21 cellular contexts compared by ENCODE assay signal in the genomic region with DNA sequence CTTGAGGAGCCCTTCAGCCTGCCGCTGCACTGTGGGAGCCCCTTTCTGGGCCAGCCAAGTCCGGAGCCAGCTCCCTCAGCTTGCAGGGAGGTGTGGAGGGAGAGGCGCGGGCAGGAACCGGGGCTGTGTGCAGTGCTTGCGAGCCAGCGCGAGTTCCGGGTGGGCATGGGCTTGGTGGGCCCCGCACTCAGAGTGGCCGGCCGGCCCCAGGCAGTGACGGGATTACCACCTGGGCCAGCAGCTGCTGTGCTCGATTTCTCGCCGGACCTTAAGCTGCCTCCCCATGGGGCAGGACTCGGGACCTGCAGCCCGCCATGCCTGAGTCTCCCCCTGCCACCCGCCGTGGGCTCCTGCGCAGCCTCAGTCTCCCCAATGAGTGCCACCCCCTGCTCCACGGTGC.
A peak's percentile ranks its signal among the peaks of the same experiment; 100 is the strongest.
DNase-seq lines count a peak whose midpoint lies in the region; TF ChIP-seq lines count a peak whose summit lies in the region.
"Had no signal": no experiment of that assay in that cellular context is flagged by ENCODE, and none has a peak within 500 bp of the region (broad histone marks: within the 10 kb centered on the region; RNA-seq: fewer than 3 reads in every experiment).

No MANE protein-coding gene starts in this region.

- TF ChIP-seq CTCF in coronary artery (IDR thresholded peaks at IDR 0.05) = no peak

- H2BK120ac ChIP-seq in neuronal stem cell (ENCODE audit: low read depth, low read length) = no peak overlapping the region

- H3K14ac ChIP-seq in neuronal stem cell (ENCODE audit: low read length) = no peak overlapping the region

- intact Hi-C loops in posterior vena cava (cut with DNase I) = no loop called here

- H3K9ac ChIP-seq in BLaER1 = no peak overlapping the region
- H3K9ac ChIP-seq in neuronal stem cell (ENCODE audit: low read depth, low read length, poor library complexity) = peak overlapping the region; percentile 44

- H3K36me3 ChIP-seq in BLaER1 (peaks cover 59% of the 10 kb centered on the region), neuronal stem cell (replicated peaks in 1 of 2; ENCODE audit: control insufficient read depth in 2 of 2, insufficient read depth in 2 of 2, low read length in 2 of 2) (peaks cover 7 to 19% of the 10 kb centered on the region in 2 donors)
- H3K36me3 ChIP-seq: BE2C had no signal

- no peak overlapping the region for H2BK15ac ChIP-seq in neuronal stem cell (ENCODE audit: low read length)

- H3K27ac ChIP-seq in BLaER1 (no peak overlapping the region), coronary artery (no peak overlapping the region), neuronal stem cell (replicated peaks; ENCODE audit: low read length) (no peak overlapping the region)
- H3K27ac ChIP-seq: A549 had no signal

- DNase-seq in coronary artery (ENCODE audit: low spot score) (no peak), neuronal stem cell (ENCODE audit: low spot score) (no peak), posterior vena cava (ENCODE audit: low spot score) (peak; percentile 80), RKO (ENCODE audit: low spot score) (no peak), SW 1271 (lab: John Stamatoyannopoulos, UW) (no peak)
- DNase-seq in activated CD4-positive, alpha-beta T cell treated with anti-CD3 and anti-CD28 coated beads for 4 hours = no peak
- DNase-seq: 8988T; ACHN; AML-193; BE2C; C1 segment of cervical spinal cord; Calu3; CD4-positive, alpha-beta memory T cell; COR-L47; DMS53; DMS79 treated with DMSO at 0.1 percent for 48 hours; GF-D8; H7; HCEC 1CT had no signal

- H4K91ac ChIP-seq in neuronal stem cell (ENCODE audit: low read depth, low read length, poor library complexity) = no peak overlapping the region

- no peak overlapping the region for H2BK5ac ChIP-seq in neuronal stem cell (ENCODE audit: low read length)

- no CpG with 5 or more reads among the region's 22 CpGs for WGBS in neuronal stem cell (ENCODE audit: extremely low coverage in 2 of 2, insufficient read length in 2 of 2, insufficient replicate concordance in 1 of 2), 2 donors

- H4K8ac ChIP-seq in neuronal stem cell (ENCODE audit: low read depth, low read length) = no peak overlapping the region

- no peak overlapping the region for H3K18ac ChIP-seq in neuronal stem cell (ENCODE audit: low read length)

- H2AK5ac ChIP-seq in neuronal stem cell (ENCODE audit: low read depth, low read length) = no peak overlapping the region

- H3K9me3 ChIP-seq in BLaER1 = peaks cover 47% of the 10 kb centered on the region
- peaks cover 2 to 31% of the 10 kb centered on the region in 2 donors for H3K9me3 ChIP-seq in neuronal stem cell (replicated peaks in 1 of 2; ENCODE audit: control insufficient read depth in 2 of 2, insufficient read depth in 1 of 2, low read depth in 1 of 2, low read length in 2 of 2)
- H3K9me3 ChIP-seq: BE2C had no signal

- H3K4me1 ChIP-seq in BLaER1 = no peaks in the 10 kb centered on the region
- no peaks in the 10 kb centered on the region for H3K4me1 ChIP-seq in neuronal stem cell (ENCODE audit: control insufficient read depth in 2 of 2, insufficient read depth in 1 of 2, low read depth in 1 of 2, low read length in 2 of 2)
- H3K4me1 ChIP-seq: A549, BE2C had no signal

- H3K4ac ChIP-seq in neuronal stem cell (ENCODE audit: low read length) = no peak overlapping the region

- H3K4me2 ChIP-seq in BLaER1 = no peak overlapping the region
- no peak overlapping the region for H3K4me2 ChIP-seq in neuronal stem cell (ENCODE audit: insufficient read depth, low read length, poor library complexity, severe bottlenecking)
- H3K4me2 ChIP-seq: A549 had no signal

- H3K4me3 ChIP-seq in BLaER1 (0 out of 2 replicates have a peak overlapping the region, but pooled peaks have one; percentile 22), coronary artery (peak overlapping the region; percentile 3), neuronal stem cell (ENCODE audit: low read length in 2 of 2) (no peak overlapping the region)
- H3K4me3 ChIP-seq: A549 had no signal

- H2AFZ ChIP-seq in neuronal stem cell (ENCODE audit: low read length) = no peak overlapping the region

- H3K27me3 ChIP-seq in BLaER1 = no peaks in the 10 kb centered on the region
- no peaks in the 10 kb centered on the region for H3K27me3 ChIP-seq in neuronal stem cell (ENCODE audit: control insufficient read depth in 3 of 3, insufficient read depth in 3 of 3, low read depth in 1 of 3, low read length in 3 of 3)
- H3K27me3 ChIP-seq: BE2C had no signal

- H4K20me1 ChIP-seq in BLaER1 = no peaks in the 10 kb centered on the region

- no peak overlapping the region for H3K23ac ChIP-seq in neuronal stem cell (ENCODE audit: low read depth, low read length, poor library complexity)

- no peaks in the 10 kb centered on the region for H3K79me1 ChIP-seq in neuronal stem cell (ENCODE audit: low read depth, low read length)

- no peak overlapping the region for H2BK12ac ChIP-seq in neuronal stem cell (ENCODE audit: low read length)

Comparison
In these comparisons a context has a peak if more than half of its experiments do, and no peak if none do; other contexts are left out.
1. H3K4me3 ChIP-seq: peak in BLaER1 (single experiment) and coronary artery (single experiment); none in neuronal stem cell (0 of 2).